In the genomic region with DNA sequence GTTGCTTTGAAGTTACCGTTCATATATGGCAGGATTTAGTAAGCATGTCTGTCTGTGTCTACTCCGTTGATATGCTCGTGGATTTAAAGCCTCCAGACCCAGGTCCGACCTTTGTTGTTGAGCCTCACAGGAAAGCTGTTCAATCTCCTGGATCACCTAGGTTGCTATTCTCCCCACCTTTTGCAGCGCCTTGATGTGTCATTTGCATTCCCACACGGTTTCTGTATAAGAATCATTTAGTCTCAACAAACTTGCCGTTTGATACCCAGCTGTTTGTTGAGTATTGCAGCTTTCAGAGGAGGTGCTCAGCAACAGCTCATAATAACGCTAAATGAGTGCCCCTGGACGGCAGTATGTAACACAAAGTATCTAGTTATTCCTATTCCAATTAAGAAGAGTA, we compare ENCODE assay signal across 15 cellular contexts. TPM values are rescaled to one million over a fixed set of nuclear protein-coding genes. Genes with fewer than 3 reads are reported as not detected.
DNase-seq lines count a peak whose midpoint lies in the region; ATAC-seq and TF ChIP-seq lines count a peak whose summit lies in the region.
"Had no signal": no experiment of that assay in that cellular context is flagged by ENCODE, and none has a peak within 500 bp of the region (broad histone marks: within the 10 kb centered on the region; RNA-seq: fewer than 3 reads in every experiment).

No MANE protein-coding gene starts in this region.

- no peak for ATAC-seq in GM23338
- ATAC-seq in stimulated activated naive B cell treated with anti-CD40 and anti-IgM and Interleukin-4, amounts not matched to agents 10 μg/mL and 1 μg/mL and 100 μg/mL, for 72 hours (replicated peaks): no peak
- ATAC-seq: stimulated activated effector memory CD8-positive, alpha-beta T cell treated with anti-CD3 and anti-CD28 coated beads, Interleukin-12 subunit alpha, Interleukin-12 subunit beta, amount 100 ng/mL, for 72 hours had no signal

- H3K27ac Mint-ChIP-seq in GM23338: no peak overlapping the region; the same call in 1 of the 2 replicates
- H3K27ac Mint-ChIP-seq in stimulated activated naive B cell treated with anti-CD40 and anti-IgM and Interleukin-4, amounts not matched to agents 10 μg/mL and 1 μg/mL and 100 μg/mL, for 72 hours: no peak overlapping the region
- H3K27ac Mint-ChIP-seq: dendritic cell treated with granulocyte-macrophage colony-stimulating factor and Interleukin-4, amounts not matched to agents 40 ng/mL and 50 ng/mL, for 4 days; stimulated activated effector memory CD8-positive, alpha-beta T cell treated with anti-CD3 and anti-CD28 coated beads, Interleukin-12 subunit alpha, Interleukin-12 subunit beta, amount 100 ng/mL, for 72 hours had no signal

- H3K9me3 ChIP-seq in neuronal stem cell (replicated peaks in 1 of 2; ENCODE audit: control insufficient read depth in 2 of 2, insufficient read depth in 1 of 2, low read depth in 1 of 2, low read length in 2 of 2) (no peaks in the 10 kb centered on the region), mammary epithelial cell (replicated peaks; ENCODE audit: insufficient read depth, low read length) (no peaks in the 10 kb centered on the region)
- H3K9me3 ChIP-seq: neutrophil had no signal

- no peaks in the 10 kb centered on the region; the same call in 2 of the 3 replicates for H3K9me3 Mint-ChIP-seq in GM23338
- no peaks in the 10 kb centered on the region for H3K9me3 Mint-ChIP-seq in stimulated activated naive B cell treated with anti-CD40 and anti-IgM and Interleukin-4, amounts not matched to agents 10 μg/mL and 1 μg/mL and 100 μg/mL, for 72 hours
- H3K9me3 Mint-ChIP-seq: dendritic cell treated with granulocyte-macrophage colony-stimulating factor and Interleukin-4, amounts not matched to agents 40 ng/mL and 50 ng/mL, for 4 days; stimulated activated effector memory CD8-positive, alpha-beta T cell treated with anti-CD3 and anti-CD28 coated beads, Interleukin-12 subunit alpha, Interleukin-12 subunit beta, amount 100 ng/mL, for 72 hours had no signal

- no peak overlapping the region for H2BK120ac ChIP-seq in neuronal stem cell (ENCODE audit: low read depth, low read length)

- in situ Hi-C loops in mammary epithelial cell (cut with MboI; ENCODE audit: low sequenced_read_pairs in 2 of 2): no loop called here

- no peak overlapping the region for H4K91ac ChIP-seq in neuronal stem cell (ENCODE audit: low read depth, low read length, poor library complexity)

- H3K36me3 Mint-ChIP-seq in GM23338 (ENCODE audit: low read depth): no peaks in the 10 kb centered on the region; the same call in 2 of the 3 replicates
- no peaks in the 10 kb centered on the region for H3K36me3 Mint-ChIP-seq in stimulated activated naive B cell treated with anti-CD40 and anti-IgM and Interleukin-4, amounts not matched to agents 10 μg/mL and 1 μg/mL and 100 μg/mL, for 72 hours
- H3K36me3 Mint-ChIP-seq: stimulated activated effector memory CD8-positive, alpha-beta T cell treated with anti-CD3 and anti-CD28 coated beads, Interleukin-12 subunit alpha, Interleukin-12 subunit beta, amount 100 ng/mL, for 72 hours had no signal

- no peaks in the 10 kb centered on the region for H4K20me1 ChIP-seq in GM23338 (replicated peaks; ENCODE audit: insufficient read depth)
- H4K20me1 ChIP-seq in mammary epithelial cell (ENCODE audit: insufficient read depth, low read length): no peaks in the 10 kb centered on the region

- H3K4me3 ChIP-seq in GM23338 (peak overlapping the region; percentile 80), neuronal stem cell (ENCODE audit: low read length in 2 of 2) (peak overlapping the region in 1 of 2 donors; percentile 79), mammary epithelial cell (replicated peaks in 1 of 3; ENCODE audit: insufficient read depth in 1 of 3, low read depth in 2 of 3, low read length in 3 of 3) (no peak overlapping the region)

- H3K79me1 ChIP-seq in neuronal stem cell (ENCODE audit: low read depth, low read length): no peaks in the 10 kb centered on the region

- TF ChIP-seq CTCF in GM23338 (conservative IDR thresholded peaks at IDR 0.05; ENCODE audit: low read depth in 2 of 2) (no peak), mammary epithelial cell (conservative IDR thresholded peaks at IDR 0.05 in 1 of 2, IDR thresholded peaks at IDR 0.05 in 1 of 2; ENCODE audit: extremely low read depth in 1 of 2, insufficient read depth in 1 of 2, low read depth in 1 of 2, low read length in 2 of 2) (no peak)

- no peak overlapping the region for H2BK12ac ChIP-seq in neuronal stem cell (ENCODE audit: low read length)

- H3K4me2 ChIP-seq in GM23338 (peak overlapping the region; percentile 81), neuronal stem cell (ENCODE audit: insufficient read depth, low read length, poor library complexity, severe bottlenecking) (peak overlapping the region; percentile 53), mammary epithelial cell (ENCODE audit: insufficient read depth, low read depth, low read length) (no peak overlapping the region)

- H2AK5ac ChIP-seq in neuronal stem cell (ENCODE audit: low read depth, low read length): no peak overlapping the region

- no peak overlapping the region for H2BK15ac ChIP-seq in neuronal stem cell (ENCODE audit: low read length)

- H3K9ac ChIP-seq in neuronal stem cell (ENCODE audit: low read depth, low read length, poor library complexity) (no peak overlapping the region), mammary epithelial cell (ENCODE audit: insufficient read depth, low read length) (no peak overlapping the region)

- H3K27ac ChIP-seq in GM23338 (ENCODE audit: low read depth) (no peak overlapping the region), neuronal stem cell (replicated peaks; ENCODE audit: low read length) (no peak overlapping the region), mammary epithelial cell (ENCODE audit: insufficient read depth, low read depth, low read length) (no peak overlapping the region)
- H3K27ac ChIP-seq: neutrophil had no signal

- no peaks in the 10 kb centered on the region for H3K9me2 ChIP-seq in GM23338 (ENCODE audit: insufficient read depth)

- H3K36me3 ChIP-seq in GM23338 (ENCODE audit: insufficient read depth) (no peaks in the 10 kb centered on the region), neuronal stem cell (replicated peaks in 1 of 2; ENCODE audit: control insufficient read depth in 2 of 2, insufficient read depth in 2 of 2, low read length in 2 of 2) (no peaks in the 10 kb centered on the region), mammary epithelial cell (ENCODE audit: insufficient read depth, low read length) (no peaks in the 10 kb centered on the region)
- H3K36me3 ChIP-seq: neutrophil had no signal

- H2BK5ac ChIP-seq in neuronal stem cell (ENCODE audit: low read length): no peak overlapping the region

- H3K4ac ChIP-seq in neuronal stem cell (ENCODE audit: low read length): no peak overlapping the region

- no peak overlapping the region for H3K14ac ChIP-seq in neuronal stem cell (ENCODE audit: low read length)

- no peak overlapping the region for H2AFZ ChIP-seq in GM23338
- H2AFZ ChIP-seq in neuronal stem cell (ENCODE audit: low read length): peak overlapping the region; percentile 84
- H2AFZ ChIP-seq in mammary epithelial cell (ENCODE audit: low read depth, low read length): no peak overlapping the region

- peak overlapping the region; percentile 90 for H3K4me3 Mint-ChIP-seq in GM23338
- H3K4me3 Mint-ChIP-seq in stimulated activated naive B cell treated with anti-CD40 and anti-IgM and Interleukin-4, amounts not matched to agents 10 μg/mL and 1 μg/mL and 100 μg/mL, for 72 hours: no peak overlapping the region

- BruUV-seq in mammary epithelial cell (replicated peaks; lab: Mats Ljungman, UMichigan): no TSS peak

- no peaks in the 10 kb centered on the region for H3F3A ChIP-seq in GM23338 (replicated peaks; ENCODE audit: low read depth)

- peaks cover 34% of the 10 kb centered on the region for H3K79me2 ChIP-seq in GM23338 (replicated peaks; ENCODE audit: insufficient read depth)
- H3K79me2 ChIP-seq in mammary epithelial cell (ENCODE audit: insufficient read depth, low read length): no peaks in the 10 kb centered on the region

- no peak overlapping the region for H4K8ac ChIP-seq in neuronal stem cell (ENCODE audit: low read depth, low read length)

- no peaks in the 10 kb centered on the region for H3K27me3 ChIP-seq in GM23338 (ENCODE audit: insufficient read depth)
- H3K27me3 ChIP-seq in neuronal stem cell (ENCODE audit: control insufficient read depth in 3 of 3, insufficient read depth in 3 of 3, low read depth in 1 of 3, low read length in 3 of 3): peaks cover 0 to 4% (median 0%) of the 10 kb centered on the region in 3 experiments
- peaks cover 9% of the 10 kb centered on the region for H3K27me3 ChIP-seq in mammary epithelial cell (ENCODE audit: insufficient read depth, low read length)

- dilution Hi-C loops in mammary epithelial cell (cut with HindIII; ENCODE audit: low sequenced_read_pairs): no loop called here

- WGBS in neuronal stem cell (ENCODE audit: extremely low coverage in 2 of 2, insufficient read length in 2 of 2, insufficient replicate concordance in 1 of 2), 2 donors: no CpG with 5 or more reads among the region's 9 CpGs
- 36% methylated on average over 9 of the region's 9 CpGs for WGBS in mammary epithelial cell (ENCODE audit: low coverage, missing lambda C conversion rate)

- no peak overlapping the region for H3K23ac ChIP-seq in neuronal stem cell (ENCODE audit: low read depth, low read length, poor library complexity)

- peaks cover 73% of the 10 kb centered on the region for H3K4me1 ChIP-seq in GM23338 (ENCODE audit: insufficient read depth)
- peaks cover 6 to 32% of the 10 kb centered on the region in 2 donors for H3K4me1 ChIP-seq in neuronal stem cell (ENCODE audit: control insufficient read depth in 2 of 2, insufficient read depth in 1 of 2, low read depth in 1 of 2, low read length in 2 of 2)
- peaks cover 9% of the 10 kb centered on the region for H3K4me1 ChIP-seq in mammary epithelial cell (ENCODE audit: insufficient read depth, low read length)

- peaks cover 5% of the 10 kb centered on the region for H3K27me3 Mint-ChIP-seq in GM23338 (ENCODE audit: insufficient read depth, low read depth, poor library complexity)
- H3K27me3 Mint-ChIP-seq in stimulated activated naive B cell treated with anti-CD40 and anti-IgM and Interleukin-4, amounts not matched to agents 10 μg/mL and 1 μg/mL and 100 μg/mL, for 72 hours: peaks cover 36 to 65% of the 10 kb centered on the region in 2 donors

- H3K18ac ChIP-seq in neuronal stem cell (ENCODE audit: low read length): no peak overlapping the region

- DNase-seq in GM23338 (ENCODE audit: low spot score) (peak; percentile 48), NCI-H69 (lab: John Stamatoyannopoulos, UW) (peak; percentile 71), glomerular visceral epithelial cell (ENCODE audit: extremely low spot score) (peak; percentile 1), neuronal stem cell (ENCODE audit: low spot score) (peak; percentile 4), mammary epithelial cell (no peak), GM03348 (ENCODE audit: low spot score) (no peak)
- no peak for DNase-seq in stimulated activated naive B cell treated with anti-CD40 and anti-IgM and Interleukin-4, amounts not matched to agents 10 μg/mL and 1 μg/mL and 100 μg/mL, for 72 hours
- DNase-seq: activated gamma-delta T cell treated with Interleukin-2 at 50 U/mL for 16 hours, aorta, DMS153, IMR-90, NCI-H1048 had no signal

- peaks cover 69% of the 10 kb centered on the region for H3K4me1 Mint-ChIP-seq in GM23338
- H3K4me1 Mint-ChIP-seq in stimulated activated naive B cell treated with anti-CD40 and anti-IgM and Interleukin-4, amounts not matched to agents 10 μg/mL and 1 μg/mL and 100 μg/mL, for 72 hours: peaks cover 10 to 14% of the 10 kb centered on the region in 2 donors

- intact Hi-C loops in mammary epithelial cell (cut with micrococcal nuclease): no loop called here

- CTCF ChIA-PET in mammary epithelial cell (lab: Charles Lee; ENCODE audit: low non-redundant PET): no interaction called here

RNA-seq across cellular contexts. Expression of gene ADGRV1, which starts 1.2 kb away (rescaled TPM):
- total RNA-seq in GM23338 (2014; rRNA removed; shearing (Covaris generic)): 139 and 149 TPM in 2 replicates
- 39.4 and 46.1 TPM in 2 replicates for polyA plus RNA-seq in GM23338 (2016; fragmentation: Nextera tagmentation; extraction: Ambion mirVana)
- polyA plus RNA-seq in neuronal stem cell (2013, experiment 1 of 2): 12.6 TPM
- polyA plus RNA-seq in neuronal stem cell (2013, experiment 2 of 2): 12.8 TPM
- under 1 TPM; 0.07 to 0.50 TPM for total RNA-seq in mammary epithelial cell
- polyA plus RNA-seq in mammary epithelial cell: 0.02 TPM
- polyA minus RNA-seq in mammary epithelial cell: not detected
- polyA plus RNA-seq: IMR-90 had no signal

RNA-seq across cellular contexts. Expression of gene LYSMD3, which starts 28.0 kb away (rescaled TPM):
- 19.1 and 19.6 TPM in 2 replicates for total RNA-seq in GM23338 (2014; rRNA removed; shearing (Covaris generic))
- polyA plus RNA-seq in GM23338 (2016; fragmentation: Nextera tagmentation; extraction: Ambion mirVana) (8.6 and 10.7 TPM in 2 replicates), mammary epithelial cell (8.1 TPM)
- polyA plus RNA-seq in neuronal stem cell (2013, experiment 1 of 2): 7.0 TPM
- polyA plus RNA-seq in neuronal stem cell (2013, experiment 2 of 2): 7.3 TPM
- total RNA-seq in mammary epithelial cell: 10 to 100 TPM; 16.8 to 18.7 TPM
- 1.3 TPM for polyA minus RNA-seq in mammary epithelial cell

Comparison
In these comparisons a context has a peak if more than half of its experiments do, and no peak if none do; other contexts are left out.
1. DNase-seq: peak in GM23338 (single experiment), NCI-H69 (single experiment), glomerular visceral epithelial cell (single experiment) and neuronal stem cell (single experiment); none in mammary epithelial cell (single experiment), GM03348 (single experiment) and stimulated activated naive B cell treated with anti-CD40 and anti-IgM and Interleukin-4, amounts not matched to agents 10 μg/mL and 1 μg/mL and 100 μg/mL, for 72 hours (single experiment).
2. RNA of gene ADGRV1, which starts 1.2 kb away (total RNA-seq): 139 to 149 TPM in GM23338; 0.07 to 0.50 TPM in mammary epithelial cell; every median in the first group is over 10 times any median in the second.